23 cellular contexts compared by ENCODE assay signal in the genomic region with DNA sequence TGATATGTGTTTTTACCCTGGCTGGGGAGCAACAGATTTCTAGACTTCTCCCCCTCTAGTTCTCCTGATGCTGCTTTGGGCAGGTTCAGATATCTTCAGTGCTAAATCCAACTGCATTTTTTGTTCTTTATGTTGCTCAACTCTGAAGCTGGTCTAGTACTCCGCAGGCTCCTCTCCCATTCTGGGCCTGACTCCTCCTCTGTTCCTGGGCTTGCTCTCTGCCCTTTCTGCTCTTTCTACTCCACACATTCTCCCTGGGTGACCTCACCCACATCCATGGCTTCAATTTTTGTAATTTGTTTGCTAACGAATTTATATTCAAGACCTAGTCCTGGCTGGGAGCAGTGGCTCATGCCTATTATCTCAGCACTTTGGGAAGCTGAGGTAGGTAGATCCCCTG. TPM values are rescaled to one million over a fixed set of nuclear protein-coding genes. Genes with fewer than 3 reads are reported as not detected.
DNase-seq lines count a peak whose midpoint lies in the region; ATAC-seq and TF ChIP-seq lines count a peak whose summit lies in the region.
"Had no signal": no experiment of that assay in that cellular context is flagged by ENCODE, and none has a peak within 500 bp of the region (broad histone marks: within the 10 kb centered on the region; RNA-seq: fewer than 3 reads in every experiment).

No MANE protein-coding gene starts in this region.

- H3K36me3 Mint-ChIP-seq in T-helper 2 cell treated with Interferon-gamma antibody and Interleukin-4, amounts not matched to agents 5 μg/mL and 100 μg/mL, for 36 hours (ENCODE audit: low read depth) = peaks cover 13% of the 10 kb centered on the region
- H3K36me3 Mint-ChIP-seq in activated T-helper 2 cell treated with anti-CD3 and anti-CD28 coated beads, Interferon-gamma antibody, Interleukin-2, Interleukin-4, amounts not matched to agents 10 μg/mL and 5 μg/mL and 100 μg/mL, durations not matched to agents 14 hours and 24 hours and 36 hours (ENCODE audit: low read depth) = peaks cover 84% of the 10 kb centered on the region

- H3K56ac ChIP-seq in mesendoderm (ENCODE audit: low read length) = no peak overlapping the region

- ATAC-seq in GM21515 (IDR thresholded peaks at IDR 0.05; ENCODE audit: unreplicated experiment) = no peak
- ATAC-seq in GM18907 (IDR thresholded peaks at IDR 0.05; ENCODE audit: unreplicated experiment) = no peak
- ATAC-seq: gastrocnemius medialis had no signal

- H3K36me3 ChIP-seq in mesendoderm (ENCODE audit: control insufficient read depth, insufficient read depth, low read length) (no peaks in the 10 kb centered on the region), SK-N-SH (replicated peaks in 1 of 2; ENCODE audit: control insufficient read depth in 1 of 2, insufficient read depth in 2 of 2, low read length in 1 of 2) (no peaks in the 10 kb centered on the region)
- H3K36me3 ChIP-seq: gastrocnemius medialis, MG63, Peyer's patch, transverse colon had no signal

- POLR2A ChIA-PET in SK-N-SH (lab: Yijun Ruan, JAX) = no interaction called here

- no peak overlapping the region for H2AFZ ChIP-seq in SK-N-SH (ENCODE audit: low read depth)

- no peaks in the 10 kb centered on the region for H3K9me3 ChIP-seq in SK-N-SH
- H3K9me3 ChIP-seq: BLaER1, gastrocnemius medialis, MG63, Peyer's patch, transverse colon had no signal

- H4K8ac ChIP-seq in mesendoderm (ENCODE audit: low read depth, low read length) = no peak overlapping the region

- no CpG with 5 or more reads among the region's 2 CpGs for WGBS in mesendoderm (ENCODE audit: extremely low coverage, insufficient coverage, low lambda C conversion rate)
- 91% methylated on average over 2 of the region's 2 CpGs for WGBS in SK-N-SH (ENCODE audit: low lambda C conversion rate)

- no peak for TF ChIP-seq CTCF in SK-N-SH (IDR thresholded peaks at IDR 0.05)

- H3K4me2 ChIP-seq in mesendoderm (ENCODE audit: low read length) = no peak overlapping the region
- H3K4me2 ChIP-seq in SK-N-SH = no peak overlapping the region
- H3K4me2 ChIP-seq: BLaER1 had no signal

- H3K9me2 ChIP-seq in SK-N-SH = no peaks in the 10 kb centered on the region

- H4K20me1 ChIP-seq in SK-N-SH (ENCODE audit: insufficient read depth) = no peaks in the 10 kb centered on the region; the same call in 1 of the 2 replicates

- TF ChIP-seq EP300 in SK-N-SH (IDR thresholded peaks at IDR 0.05; ENCODE audit: borderline replicate concordance in 1 of 2, low read depth in 1 of 2, low read length in 1 of 2) = no peak

- no peak overlapping the region for H3K4ac ChIP-seq in mesendoderm (ENCODE audit: low read depth, low read length)

- H3K9ac ChIP-seq in mesendoderm (ENCODE audit: low read length) = no peak overlapping the region
- H3K9ac ChIP-seq in SK-N-SH = no peak overlapping the region
- H3K9ac ChIP-seq: BLaER1 had no signal

- no peak overlapping the region for H3K23ac ChIP-seq in mesendoderm (ENCODE audit: low read length)

- no peak overlapping the region for H2AK5ac ChIP-seq in mesendoderm (ENCODE audit: low read length)

- peak overlapping the region; percentile 18 for H3K27ac Mint-ChIP-seq in T-helper 2 cell treated with Interferon-gamma antibody and Interleukin-4, amounts not matched to agents 5 μg/mL and 100 μg/mL, for 36 hours
- peak overlapping the region; percentile 95 for H3K27ac Mint-ChIP-seq in activated T-helper 2 cell treated with anti-CD3 and anti-CD28 coated beads, Interferon-gamma antibody, Interleukin-2, Interleukin-4, amounts not matched to agents 10 μg/mL and 5 μg/mL and 100 μg/mL, durations not matched to agents 14 hours and 24 hours and 36 hours

- H3K9me3 Mint-ChIP-seq in T-helper 2 cell treated with Interferon-gamma antibody and Interleukin-4, amounts not matched to agents 5 μg/mL and 100 μg/mL, for 36 hours = no peaks in the 10 kb centered on the region
- H3K9me3 Mint-ChIP-seq in activated T-helper 2 cell treated with anti-CD3 and anti-CD28 coated beads, Interferon-gamma antibody, Interleukin-2, Interleukin-4, amounts not matched to agents 10 μg/mL and 5 μg/mL and 100 μg/mL, durations not matched to agents 14 hours and 24 hours and 36 hours = no peaks in the 10 kb centered on the region

- H2BK15ac ChIP-seq in mesendoderm (replicated peaks; ENCODE audit: low read depth) = no peak overlapping the region

- no peak overlapping the region for H2BK120ac ChIP-seq in mesendoderm (ENCODE audit: low read depth, low read length)

- H3K4me1 ChIP-seq in mesendoderm (ENCODE audit: control insufficient read depth, low read depth, low read length) (peaks cover 10% of the 10 kb centered on the region), SK-N-SH (ENCODE audit: control insufficient read depth in 1 of 2, insufficient read depth in 2 of 2, low read depth in 1 of 2, low read length in 1 of 2) (peaks cover 0 to 11% of the 10 kb centered on the region in 2 experiments; a peak in 2 of 4 replicates)

- peaks cover 75% of the 10 kb centered on the region for H3K4me1 Mint-ChIP-seq in T-helper 2 cell treated with Interferon-gamma antibody and Interleukin-4, amounts not matched to agents 5 μg/mL and 100 μg/mL, for 36 hours (ENCODE audit: low read depth)
- H3K4me1 Mint-ChIP-seq in activated T-helper 2 cell treated with anti-CD3 and anti-CD28 coated beads, Interferon-gamma antibody, Interleukin-2, Interleukin-4, amounts not matched to agents 10 μg/mL and 5 μg/mL and 100 μg/mL, durations not matched to agents 14 hours and 24 hours and 36 hours (ENCODE audit: low read depth) = peaks cover 78% of the 10 kb centered on the region

- H3K27me3 Mint-ChIP-seq in T-helper 2 cell treated with Interferon-gamma antibody and Interleukin-4, amounts not matched to agents 5 μg/mL and 100 μg/mL, for 36 hours (ENCODE audit: low read depth) = no peaks in the 10 kb centered on the region
- H3K27me3 Mint-ChIP-seq in activated T-helper 2 cell treated with anti-CD3 and anti-CD28 coated beads, Interferon-gamma antibody, Interleukin-2, Interleukin-4, amounts not matched to agents 10 μg/mL and 5 μg/mL and 100 μg/mL, durations not matched to agents 14 hours and 24 hours and 36 hours (ENCODE audit: low read depth) = no peaks in the 10 kb centered on the region

- H3K27ac ChIP-seq in mesendoderm (ENCODE audit: low read depth, low read length) (no peak overlapping the region), SK-N-SH (ENCODE audit: low read depth in 2 of 2, low read length in 1 of 2) (no peak overlapping the region)
- H3K27ac ChIP-seq: BLaER1, epithelial cell of prostate, gastrocnemius medialis, Peyer's patch, SK-N-MC, transverse colon had no signal

- H3K79me1 ChIP-seq in mesendoderm (ENCODE audit: low read length) = peaks cover 18% of the 10 kb centered on the region

- H3K18ac ChIP-seq in mesendoderm (ENCODE audit: low read length) = no peak overlapping the region

- H3K4me3 Mint-ChIP-seq in T-helper 2 cell treated with Interferon-gamma antibody and Interleukin-4, amounts not matched to agents 5 μg/mL and 100 μg/mL, for 36 hours = no peak overlapping the region
- peak overlapping the region; percentile 53 for H3K4me3 Mint-ChIP-seq in activated T-helper 2 cell treated with anti-CD3 and anti-CD28 coated beads, Interferon-gamma antibody, Interleukin-2, Interleukin-4, amounts not matched to agents 10 μg/mL and 5 μg/mL and 100 μg/mL, durations not matched to agents 14 hours and 24 hours and 36 hours (ENCODE audit: low read depth)

- no peak for DNase-seq in T-helper 2 cell treated with Interferon-gamma antibody and Interleukin-4, amounts not matched to agents 5 μg/mL and 100 μg/mL, for 36 hours (ENCODE audit: low spot score)
- DNase-seq in T-helper 2 cell = no peak
- DNase-seq in EL = peak; percentile 17
- DNase-seq in activated T-helper 2 cell treated with anti-CD3 and anti-CD28 coated beads, Interferon-gamma antibody, Interleukin-2, Interleukin-4, amounts not matched to agents 10 μg/mL and 5 μg/mL and 100 μg/mL, durations not matched to agents 14 hours and 24 hours and 36 hours (ENCODE audit: low spot score) = no peak
- DNase-seq in mesendoderm = peak; percentile 51
- DNase-seq in SK-N-SH = no peak
- DNase-seq: 8988T; activated gamma-delta T cell; dermis blood vessel endothelial cell; DMS53; gastrocnemius medialis; mesenchymal stem cell; MG63; NCI-H1694; NCI-H2227 treated with DMSO at 0.1 percent for 48 hours; Peyer's patch; stimulated activated naive CD4-positive, alpha-beta T cell; transverse colon had no signal

- TF ChIP-seq RAD21 in SK-N-SH (IDR thresholded peaks at IDR 0.05; ENCODE audit: low read length) = no peak

- no peak overlapping the region for H2BK5ac ChIP-seq in mesendoderm (ENCODE audit: low read length)

- H3F3A ChIP-seq in SK-N-SH (replicated peaks; ENCODE audit: insufficient read depth) = no peaks in the 10 kb centered on the region

- CTCF ChIA-PET in SK-N-SH (lab: Yijun Ruan, JAX) = no interaction called here

- H3K79me2 ChIP-seq in mesendoderm (ENCODE audit: control insufficient read depth, insufficient read depth, low read length) (peaks cover 29% of the 10 kb centered on the region), SK-N-SH (ENCODE audit: insufficient read depth) (peaks cover 91% of the 10 kb centered on the region)

- intact Hi-C loops in activated T-helper 2 cell treated with anti-CD3 and anti-CD28 coated beads, Interferon-gamma antibody, Interleukin-2, Interleukin-4, amounts not matched to agents 10 μg/mL and 5 μg/mL and 100 μg/mL, durations not matched to agents 14 hours and 24 hours and 36 hours (cut with micrococcal nuclease) = no loop called here

- H3K27me3 ChIP-seq in mesendoderm (ENCODE audit: insufficient read depth, low read length, poor library complexity) = no peaks in the 10 kb centered on the region
- H3K27me3 ChIP-seq in SK-N-SH (ENCODE audit: insufficient read depth) = no peaks in the 10 kb centered on the region
- H3K27me3 ChIP-seq: BLaER1, MG63, Peyer's patch had no signal

- H4K5ac ChIP-seq in mesendoderm (ENCODE audit: low read length) = no peak overlapping the region

- no peak overlapping the region for H3K4me3 ChIP-seq in mesendoderm (ENCODE audit: low read length)
- H3K4me3 ChIP-seq in SK-N-SH (ENCODE audit: low read depth in 2 of 2, low read length in 1 of 2) = no peak overlapping the region
- H3K4me3 ChIP-seq: BLaER1, gastrocnemius medialis, MG63, Peyer's patch, SK-N-MC, transverse colon had no signal

TF ChIP-seq in SK-N-SH, 30 proteins besides CTCF, POLR2A, EP300 and RAD21 (continues in another document):
- TF ChIP-seq TCF12 (IDR thresholded peaks at IDR 0.05) (no peak), MEF2A (IDR thresholded peaks at IDR 0.05; ENCODE audit: borderline replicate concordance, low read depth) (no peak), FOSL2 (IDR thresholded peaks at IDR 0.05; ENCODE audit: borderline replicate concordance, low read depth) (no peak), FOXM1 (IDR thresholded peaks at IDR 0.05; ENCODE audit: low read depth) (no peak)

RNA-seq across cellular contexts. Expression of a gene that starts 6.4 kb away (rescaled TPM):
- total RNA-seq in activated T-helper 2 cell treated with anti-CD3 and anti-CD28 coated beads, Interferon-gamma antibody, Interleukin-2, Interleukin-4, amounts not matched to agents 10 μg/mL and 5 μg/mL and 100 μg/mL, durations not matched to agents 14 hours and 24 hours and 36 hours = 359 TPM in 2 replicates
- polyA plus RNA-seq in mesendoderm (2013, experiment 1 of 2) = 58.5 TPM
- 59.6 TPM for polyA plus RNA-seq in mesendoderm (2013, experiment 2 of 2)
- 26.0 and 31.0 TPM in 2 replicates for polyA plus RNA-seq in SK-N-SH (2012; rRNA removed)
- 25.4 and 25.9 TPM in 2 replicates for polyA plus RNA-seq in SK-N-SH (2012; cell fraction: cytosol; rRNA removed)
- polyA plus RNA-seq in SK-N-SH (2012; cell fraction: nucleus; rRNA removed) = 45.6 and 61.2 TPM in 2 replicates

Comparison
In these comparisons a context has a peak if more than half of its experiments do, and no peak if none do; other contexts are left out.
1. DNase-seq: peak in EL (single experiment) and mesendoderm (single experiment); none in T-helper 2 cell treated with Interferon-gamma antibody and Interleukin-4, amounts not matched to agents 5 μg/mL and 100 μg/mL, for 36 hours (single experiment), T-helper 2 cell (0 of 5), activated T-helper 2 cell treated with anti-CD3 and anti-CD28 coated beads, Interferon-gamma antibody, Interleukin-2, Interleukin-4, amounts not matched to agents 10 μg/mL and 5 μg/mL and 100 μg/mL, durations not matched to agents 14 hours and 24 hours and 36 hours (single experiment) and SK-N-SH (single experiment).